8 cellular contexts compared by ENCODE assay signal in genomic region chr12:96047621-96048211, GRCh38. TPM values are rescaled to one million over a fixed set of nuclear protein-coding genes. Genes with fewer than 3 reads are reported as not detected.
A peak's percentile ranks its signal among the peaks of the same experiment; 100 is the strongest.
DNase-seq lines count a peak whose midpoint lies in the region; ATAC-seq, FAIRE-seq and TF ChIP-seq lines count a peak whose summit lies in the region.

No MANE protein-coding gene starts in this region.

- peak; percentile 78 for ATAC-seq in GM19328 (IDR thresholded peaks at IDR 0.05; ENCODE audit: unreplicated experiment)
- peak; percentile 78 for ATAC-seq in HG03457 (IDR thresholded peaks at IDR 0.05; ENCODE audit: unreplicated experiment)

- peak overlapping the region; percentile 48 to 95 (median 90) for H3K27ac Mint-ChIP-seq in CD8-positive, alpha-beta memory T cell

- H3K36me3 ChIP-seq in CD8-positive, alpha-beta memory T cell (ENCODE audit: insufficient read depth, low read length) = no peaks in the 10 kb centered on the region
- no peaks in the 10 kb centered on the region for H3K36me3 ChIP-seq in kidney (ENCODE audit: control insufficient read depth in 1 of 2, insufficient read depth in 2 of 2, low read length in 2 of 2)

- H3K4me1 ChIP-seq in CD8-positive, alpha-beta memory T cell (ENCODE audit: insufficient read depth, low read length) = peaks cover 35% of the 10 kb centered on the region
- H3K4me1 ChIP-seq in kidney (ENCODE audit: control insufficient read depth in 1 of 2, insufficient read depth in 1 of 2, low read depth in 1 of 2, low read length in 2 of 2) = peaks cover 0 to 11% of the 10 kb centered on the region in 2 donors

- no peak for TF ChIP-seq CTCF in kidney (IDR thresholded peaks at IDR 0.05; ENCODE audit: borderline replicate concordance, extremely low read depth, insufficient read depth)

- no peaks in the 10 kb centered on the region for H3K9me3 Mint-ChIP-seq in CD8-positive, alpha-beta memory T cell

- no peak overlapping the region for H3K4me3 ChIP-seq in CD8-positive, alpha-beta memory T cell (ENCODE audit: low read length)
- no peak overlapping the region for H3K4me3 ChIP-seq in kidney (ENCODE audit: low read length in 2 of 2)

- POLR2A ChIA-PET in CD8-positive, alpha-beta memory T cell (lab: Charles Lee) = interaction anchor here (1.2 kb wide), 1 partner anchor 12 kb away, joined by 3 read pairs; the partner anchor contains the start of gene LTA4H

- in situ Hi-C loops in T47D (cut with HindIII; ENCODE audit: low pct_unique_long_range_greater_than_20kb, low sequenced_read_pairs) = no loop called here

- no peak for FAIRE-seq in kidney (lab: Jason Lieb, UNC)

- H3K4me3 Mint-ChIP-seq in CD8-positive, alpha-beta memory T cell = peak overlapping the region; percentile 9 to 76 (median 61)

- no peak overlapping the region for H3K9ac ChIP-seq in kidney (ENCODE audit: low read length in 2 of 2)

- H3K36me3 Mint-ChIP-seq in CD8-positive, alpha-beta memory T cell = no peaks in the 10 kb centered on the region

- H3K27me3 Mint-ChIP-seq in CD8-positive, alpha-beta memory T cell = peaks cover 0 to 1% of the 10 kb centered on the region in 2 donors

- CTCF ChIA-PET in CD8-positive, alpha-beta memory T cell (lab: Charles Lee) = interaction anchor here (1.5 kb wide), 1 partner anchor 12 kb away, joined by 6 read pairs; the partner anchor contains the start of gene LTA4H

- peaks cover 30 to 50% (median 41%) of the 10 kb centered on the region in 3 donors for H3K4me1 Mint-ChIP-seq in CD8-positive, alpha-beta memory T cell

- no peaks in the 10 kb centered on the region for H3K9me3 ChIP-seq in CD8-positive, alpha-beta memory T cell (ENCODE audit: low read length)
- H3K9me3 ChIP-seq in kidney (ENCODE audit: control insufficient read depth in 1 of 2, low read length in 2 of 2) = no peaks in the 10 kb centered on the region

- no peaks in the 10 kb centered on the region for H3K27me3 ChIP-seq in CD8-positive, alpha-beta memory T cell (ENCODE audit: insufficient read depth, low read length, poor library complexity, severe bottlenecking)

- intact Hi-C loops in kidney (cut with DNase I) = no loop called here

- no peak overlapping the region for H3K27ac ChIP-seq in CD8-positive, alpha-beta memory T cell (ENCODE audit: low read depth, low read length)
- H3K27ac ChIP-seq in kidney (ENCODE audit: low read depth in 2 of 2, low read length in 2 of 2) = peak overlapping the region in 1 of 2 donors; percentile 5

- peak in 2 of 5 donors; percentile 10 to 26 for DNase-seq in CD8-positive, alpha-beta memory T cell
- DNase-seq in NCI-H748 treated with DMSO at 0.1 percent for 48 hours (lab: John Stamatoyannopoulos, UW) (peak; percentile 74), T47D (ENCODE audit: low read depth in 1 of 2, low spot score in 1 of 2) (peak; percentile 16 to 57), mucosa of gallbladder (ENCODE audit: low spot score) (peak; percentile 30), kidney (no peak), UCSD-AML1 (lab: John Stamatoyannopoulos, UW; ENCODE audit: unreplicated experiment) (no peak)

RNA-seq across cellular contexts. Expression of gene LTA4H, which starts 12.3 kb away (rescaled TPM):
- total RNA-seq in CD8-positive, alpha-beta memory T cell = 10 to 100 TPM; 58.8 to 63.7 TPM
- polyA plus RNA-seq in CD8-positive, alpha-beta memory T cell = 61.4 TPM
- 62.1 TPM for total RNA-seq in mucosa of gallbladder
- 56.5 TPM for total RNA-seq in kidney
- 57.4 TPM for polyA plus RNA-seq in kidney (ENCODE audit: insufficient read depth, low read depth, low replicate concordance)

RNA-seq across cellular contexts. Expression of gene HAL, which starts 51.6 kb away (rescaled TPM):
- total RNA-seq in CD8-positive, alpha-beta memory T cell = under 1 TPM; 0.09 to 0.40 TPM
- not detected for polyA plus RNA-seq in CD8-positive, alpha-beta memory T cell
- total RNA-seq in mucosa of gallbladder = 0.58 TPM
- total RNA-seq in kidney = 0.88 TPM
- not detected for polyA plus RNA-seq in kidney (ENCODE audit: insufficient read depth, low read depth, low replicate concordance)

Comparison
In these comparisons a context has a peak if more than half of its experiments do, and no peak if none do; other contexts are left out.
1. DNase-seq: peak in NCI-H748 treated with DMSO at 0.1 percent for 48 hours (single experiment), T47D (2 of 2) and mucosa of gallbladder (single experiment); none in kidney (single experiment) and UCSD-AML1 (single experiment).